19 cellular contexts compared by ENCODE assay signal in genomic region chr20:62872863-62873261, GRCh38. TPM values are rescaled to one million over a fixed set of nuclear protein-coding genes. Genes with fewer than 3 reads are reported as not detected.
"Had no signal": no experiment of that assay in that cellular context is flagged by ENCODE, and none has a peak within 500 bp of the region (broad histone marks: within the 10 kb centered on the region; RNA-seq: fewer than 3 reads in every experiment).

No MANE protein-coding gene starts in this region.

- H3K36me3 Mint-ChIP-seq: activated naive CD4-positive, alpha-beta T cell treated with anti-CD3 and anti-CD28 coated beads, Interleukin-2, amount 50 U/mL, for 72 hours; immature natural killer cell; memory B cell; stimulated activated memory B cell treated with anti-CD40 and anti-IgM and Interleukin-4, amounts not matched to agents 10 μg/mL and 1 μg/mL and 100 μg/mL, for 72 hours had no signal

- H3K4me3 Mint-ChIP-seq: activated CD4-positive, alpha-beta T cell treated with anti-CD3 and anti-CD28 coated beads, Interleukin-2, amount 10 ng/mL, durations not matched to agents 24 days and 14 days; activated T-cell treated with anti-CD3 and anti-CD28 coated beads, Interleukin-2, amount 50 U/mL, for 4 hours; immature natural killer cell; memory B cell; stimulated activated memory B cell treated with anti-CD40 and anti-IgM and Interleukin-4, amounts not matched to agents 10 μg/mL and 1 μg/mL and 100 μg/mL, for 72 hours had no signal

- H3K27ac ChIP-seq: esophagus squamous epithelium, neutrophil, spleen, thoracic aorta, upper lobe of left lung had no signal

- H3K36me3 ChIP-seq: adrenal gland, esophagus squamous epithelium, spleen, thoracic aorta, upper lobe of left lung had no signal

- H3K27ac Mint-ChIP-seq: activated CD4-positive, alpha-beta T cell treated with anti-CD3 and anti-CD28 coated beads, Interleukin-2, amount 10 ng/mL, durations not matched to agents 24 days and 14 days; effector memory CD8-positive, alpha-beta T cell; memory B cell had no signal

- H3K4me3 ChIP-seq: adrenal gland, esophagus squamous epithelium, mucosa of descending colon, spleen, thoracic aorta, upper lobe of left lung had no signal

- H3K9me3 Mint-ChIP-seq: activated CD4-positive, alpha-beta T cell treated with anti-CD3 and anti-CD28 coated beads, Interleukin-2, amount 10 ng/mL, durations not matched to agents 24 days and 14 days; activated naive CD4-positive, alpha-beta T cell treated with anti-CD3 and anti-CD28 coated beads, Interleukin-2, amount 50 U/mL, for 72 hours; activated T-cell treated with anti-CD3 and anti-CD28 coated beads, Interleukin-2, amount 50 U/mL, for 4 hours; effector memory CD8-positive, alpha-beta T cell; immature natural killer cell; memory B cell; stimulated activated memory B cell treated with anti-CD40 and anti-IgM and Interleukin-4, amounts not matched to agents 10 μg/mL and 1 μg/mL and 100 μg/mL, for 72 hours had no signal

- ATAC-seq: activated naive CD4-positive, alpha-beta T cell treated with anti-CD3 and anti-CD28 coated beads, Interleukin-2, amount 50 U/mL, for 72 hours; activated T-cell treated with anti-CD3 and anti-CD28 coated beads, Interleukin-2, amount 50 U/mL, for 4 hours; effector memory CD8-positive, alpha-beta T cell; left ventricle myocardium superior; mucosa of descending colon; naive thymus-derived CD4-positive, alpha-beta T cell; stimulated activated memory B cell treated with anti-CD40 and anti-IgM and Interleukin-4, amounts not matched to agents 10 μg/mL and 1 μg/mL and 100 μg/mL, for 72 hours had no signal

- H3K27me3 ChIP-seq: adrenal gland, esophagus squamous epithelium, spleen, upper lobe of left lung had no signal

- DNase-seq: activated CD4-positive, alpha-beta T cell treated with anti-CD3 and anti-CD28 coated beads, Interleukin-2, amount 10 ng/mL, durations not matched to agents 24 days and 14 days; activated CD8-positive, alpha-beta memory T cell treated with anti-CD3 and anti-CD28 coated beads, Interleukin-2, amount 50 U/mL, for 4 hours; activated effector memory CD4-positive, alpha-beta T cell treated with anti-CD3 and anti-CD28 coated beads, Interleukin-2, amount 50 U/mL, for 16 hours; activated T-cell treated with anti-CD3 and anti-CD28 coated beads, Interleukin-2, amount 50 U/mL, for 4 hours; effector memory CD8-positive, alpha-beta T cell; esophagus squamous epithelium; immature natural killer cell; left ventricle myocardium superior; mucosa of descending colon; naive thymus-derived CD4-positive, alpha-beta T cell; spleen; stimulated activated CD4-positive, alpha-beta T cell treated with anti-CD3 and anti-CD28 coated beads, Interleukin-4, amount 100 ng/mL, for 4 hours; upper lobe of left lung had no signal

RNA-seq across cellular contexts. Expression of gene COL9A3, which starts 56.0 kb away (rescaled TPM):
- total RNA-seq: activated CD4-positive, alpha-beta T cell treated with anti-CD3 and anti-CD28 coated beads, Interleukin-2, amount 10 ng/mL, durations not matched to agents 24 days and 14 days; activated naive CD4-positive, alpha-beta T cell treated with anti-CD3 and anti-CD28 coated beads, Interleukin-2, amount 50 U/mL, for 72 hours had no signal
